In the genomic region with DNA sequence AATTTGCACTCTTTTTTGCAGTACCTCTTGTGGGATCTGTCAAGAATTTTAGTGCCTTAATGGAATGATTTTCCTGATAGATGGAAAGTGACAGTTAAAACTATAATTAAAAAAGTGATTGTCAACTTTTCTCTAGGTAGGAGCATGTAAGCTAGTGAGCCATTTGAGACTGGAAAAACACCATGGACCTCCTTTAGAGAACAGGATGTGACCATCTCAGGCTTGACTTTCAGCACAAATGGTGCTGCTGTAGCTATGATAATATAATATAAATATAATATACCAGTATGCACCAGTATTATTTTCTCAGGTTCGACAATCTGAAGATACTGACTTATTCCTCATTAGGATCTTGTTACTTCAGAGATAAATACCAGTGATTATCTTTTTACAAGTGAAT, we compare ENCODE assay signal across 20 cellular contexts.
"Had no signal": no experiment of that assay in that cellular context is flagged by ENCODE, and none has a peak within 500 bp of the region (broad histone marks: within the 10 kb centered on the region; RNA-seq: fewer than 3 reads in every experiment).

No MANE protein-coding gene starts in this region.

- H3K9me3 ChIP-seq: ascending aorta, lower lobe of right lung, mucosa of descending colon, upper lobe of right lung had no signal

- H3K27me3 ChIP-seq: ascending aorta, brain microvascular endothelial cell, foreskin keratinocyte, upper lobe of right lung had no signal

- H3K4me3 ChIP-seq: ascending aorta, lower lobe of right lung, mucosa of descending colon, upper lobe of right lung had no signal

- H3K27ac Mint-ChIP-seq: activated naive CD4-positive, alpha-beta T cell treated with anti-CD3 and anti-CD28 coated beads for 36 hours; stimulated activated memory B cell treated with anti-CD40 and anti-IgM and Interleukin-4, amounts not matched to agents 10 μg/mL and 1 μg/mL and 100 μg/mL, for 72 hours had no signal

- H3K27ac ChIP-seq: ascending aorta, brain microvascular endothelial cell, foreskin keratinocyte, lower lobe of right lung, upper lobe of right lung had no signal

- H3K9me3 Mint-ChIP-seq: activated naive CD4-positive, alpha-beta T cell treated with anti-CD3 and anti-CD28 coated beads for 36 hours; neural crest cell; stimulated activated memory B cell treated with anti-CD40 and anti-IgM and Interleukin-4, amounts not matched to agents 10 μg/mL and 1 μg/mL and 100 μg/mL, for 72 hours had no signal

- H3K27me3 Mint-ChIP-seq: stimulated activated memory B cell treated with anti-CD40 and anti-IgM and Interleukin-4, amounts not matched to agents 10 μg/mL and 1 μg/mL and 100 μg/mL, for 72 hours had no signal

- H3K4me1 ChIP-seq: ascending aorta, foreskin keratinocyte, lower lobe of right lung, upper lobe of right lung had no signal

- H3K4me3 Mint-ChIP-seq: activated naive CD4-positive, alpha-beta T cell treated with anti-CD3 and anti-CD28 coated beads for 36 hours; neural crest cell; stimulated activated memory B cell treated with anti-CD40 and anti-IgM and Interleukin-4, amounts not matched to agents 10 μg/mL and 1 μg/mL and 100 μg/mL, for 72 hours had no signal

- ATAC-seq: foreskin keratinocyte; left colon; lower lobe of right lung; mucosa of descending colon; sciatic nerve; stimulated activated memory B cell treated with anti-CD40 and anti-IgM and Interleukin-4, amounts not matched to agents 10 μg/mL and 1 μg/mL and 100 μg/mL, for 72 hours; upper lobe of right lung had no signal

- DNase-seq: activated CD4-positive, alpha-beta T cell treated with anti-CD3 and anti-CD28 coated beads, Interleukin-2, amount 50 U/mL, for 1 hour; activated naive CD4-positive, alpha-beta T cell treated with anti-CD3 and anti-CD28 coated beads for 36 hours; activated T-cell treated with anti-CD3 and anti-CD28 coated beads for 4 hours; brain microvascular endothelial cell; caudate nucleus; dermis blood vessel endothelial cell; effector memory CD4-positive, alpha-beta T cell; foreskin keratinocyte; left colon; lower lobe of right lung; mesendoderm; mucosa of descending colon; occipital lobe; small intestine; stimulated activated CD4-positive, alpha-beta T cell treated with anti-CD3 and anti-CD28 coated beads, Interleukin-2, amount 100 ng/mL, for 24 hours; upper lobe of right lung had no signal

- H3K4me1 Mint-ChIP-seq: neural crest cell had no signal
